Comparison of ENCODE assay signal across 9 cellular contexts in the genomic region with DNA sequence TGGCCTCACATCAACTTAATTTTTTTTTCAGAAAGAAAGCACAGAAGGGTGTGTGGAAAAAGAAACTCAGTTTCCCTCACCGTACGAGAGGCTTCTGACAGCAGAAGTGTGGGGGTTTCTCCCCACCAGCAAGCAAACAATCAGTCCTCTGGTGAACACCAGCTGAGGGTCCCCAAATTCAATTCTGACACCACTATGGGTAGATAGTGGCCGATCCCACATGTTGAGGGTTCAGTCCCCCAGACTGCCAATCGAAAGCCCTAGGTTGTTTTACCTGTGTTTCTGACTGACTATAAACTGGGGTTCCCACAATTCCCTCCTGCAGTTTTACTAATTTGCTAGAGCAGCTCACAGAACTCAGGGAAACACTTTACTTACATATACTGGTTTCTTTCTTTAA. TPM values are rescaled to one million over a fixed set of nuclear protein-coding genes. Genes with fewer than 3 reads are reported as not detected.
DNase-seq lines count a peak whose midpoint lies in the region; ATAC-seq, FAIRE-seq and TF ChIP-seq lines count a peak whose summit lies in the region.
"Had no signal": no experiment of that assay in that cellular context is flagged by ENCODE, and none has a peak within 500 bp of the region (broad histone marks: within the 10 kb centered on the region; RNA-seq: fewer than 3 reads in every experiment).

No MANE protein-coding gene starts in this region.

- no peak overlapping the region for H3K4ac ChIP-seq in mesenchymal stem cell (ENCODE audit: low read depth in 1 of 2, low read length in 2 of 2)

- 91% methylated on average over 4 of the region's 4 CpGs for WGBS in A549 (ENCODE audit: missing lambda C conversion rate)
- 75% methylated on average over 4 of the region's 4 CpGs for WGBS in mesenchymal stem cell
- WGBS in aorta, 2 donors: 54 to 55% methylated on average over 4 of the region's 4 CpGs

- peaks cover 10% of the 10 kb centered on the region for H3K36me3 Mint-ChIP-seq in Calu3 (ENCODE audit: insufficient read depth, unreplicated experiment)
- peaks cover 21% of the 10 kb centered on the region for H3K36me3 Mint-ChIP-seq in activated T-helper 2 cell treated with anti-CD3 and anti-CD28 coated beads, Interferon-gamma antibody, Interleukin-2, Interleukin-4, amounts not matched to agents 10 μg/mL and 5 μg/mL and 100 μg/mL, durations not matched to agents 14 hours and 24 hours and 36 hours (ENCODE audit: low read depth)

- no peak overlapping the region for H2AK5ac ChIP-seq in mesenchymal stem cell (ENCODE audit: low read length, severe bottlenecking)

- no peak for TF ChIP-seq CTCF in A549 (IDR thresholded peaks at IDR 0.05)
- no peak for TF ChIP-seq CTCF in Calu3 (IDR thresholded peaks at IDR 0.05; ENCODE audit: unreplicated experiment)

- H2AFZ ChIP-seq in mesenchymal stem cell (ENCODE audit: low read depth, low read length): no peak overlapping the region

- no peak overlapping the region for H2BK12ac ChIP-seq in mesenchymal stem cell (ENCODE audit: low read length in 2 of 2)

- no peak overlapping the region for H4K91ac ChIP-seq in mesenchymal stem cell (ENCODE audit: low read length)

- BruUV-seq in Calu3 (replicated peaks; lab: Mats Ljungman, UMichigan): no TSS peak

- no peak for TF ChIP-seq POLR2A in A549 (IDR thresholded peaks at IDR 0.05; ENCODE audit: low read length)

- CTCF ChIA-PET in A549 (lab: Yijun Ruan, JAX) (interaction anchor here (0.5 to 2.1 kb wide), 45 partner anchors 9 to 490 kb away, joined by 3 to 20 read pairs (median 3); a partner anchor contains a TSS), Calu3 (lab: Charles Lee) (interaction anchor here (0.7 to 1.7 kb wide), 5 partner anchors 49 to 113 kb away, joined by 3 to 8 read pairs (median 4); a partner anchor contains a TSS)

- H3K4me2 ChIP-seq in A549: peak overlapping the region; percentile 91; the same call in 2 of the 3 replicates
- H3K4me2 ChIP-seq in mesenchymal stem cell (ENCODE audit: low read length, poor library complexity, severe bottlenecking): no peak overlapping the region

- DNase-seq in A549 (ENCODE audit: low read depth in 1 of 2, low spot score in 1 of 2) (no peak), Calu3 (no peak), mesenchymal stem cell (no peak), D341Med (ENCODE audit: low spot score) (no peak), hypothalamus (lab: John Stamatoyannopoulos, UW) (no peak), aorta (no peak), OCI-M1 (lab: John Stamatoyannopoulos, UW) (no peak)
- DNase-seq in activated T-helper 2 cell treated with anti-CD3 and anti-CD28 coated beads, Interferon-gamma antibody, Interleukin-2, Interleukin-4, amounts not matched to agents 10 μg/mL and 5 μg/mL and 100 μg/mL, durations not matched to agents 14 hours and 24 hours and 36 hours (ENCODE audit: low spot score): no peak

- no peak overlapping the region for H3K27ac Mint-ChIP-seq in Calu3 (ENCODE audit: unreplicated experiment)
- no peak overlapping the region for H3K27ac Mint-ChIP-seq in activated T-helper 2 cell treated with anti-CD3 and anti-CD28 coated beads, Interferon-gamma antibody, Interleukin-2, Interleukin-4, amounts not matched to agents 10 μg/mL and 5 μg/mL and 100 μg/mL, durations not matched to agents 14 hours and 24 hours and 36 hours

- no peaks in the 10 kb centered on the region for H3K79me1 ChIP-seq in mesenchymal stem cell (replicated peaks; ENCODE audit: low read length, poor library complexity, severe bottlenecking)

- H2BK15ac ChIP-seq in mesenchymal stem cell (ENCODE audit: low read depth, poor library complexity, severe bottlenecking): no peak overlapping the region

- H2BK5ac ChIP-seq in mesenchymal stem cell (ENCODE audit: low read depth, low read length, poor library complexity, severe bottlenecking): no peak overlapping the region

- H3K27me3 Mint-ChIP-seq in Calu3 (ENCODE audit: unreplicated experiment): no peaks in the 10 kb centered on the region
- no peaks in the 10 kb centered on the region for H3K27me3 Mint-ChIP-seq in activated T-helper 2 cell treated with anti-CD3 and anti-CD28 coated beads, Interferon-gamma antibody, Interleukin-2, Interleukin-4, amounts not matched to agents 10 μg/mL and 5 μg/mL and 100 μg/mL, durations not matched to agents 14 hours and 24 hours and 36 hours (ENCODE audit: low read depth)

- H3K9me3 Mint-ChIP-seq in Calu3 (ENCODE audit: low read depth, unreplicated experiment): no peaks in the 10 kb centered on the region
- no peaks in the 10 kb centered on the region for H3K9me3 Mint-ChIP-seq in activated T-helper 2 cell treated with anti-CD3 and anti-CD28 coated beads, Interferon-gamma antibody, Interleukin-2, Interleukin-4, amounts not matched to agents 10 μg/mL and 5 μg/mL and 100 μg/mL, durations not matched to agents 14 hours and 24 hours and 36 hours

- ATAC-seq in A549: no peak
- no peak for ATAC-seq in aorta (ENCODE audit: low FRiP score)

- H3K27me3 ChIP-seq in mesenchymal stem cell (ENCODE audit: control insufficient read depth in 1 of 2, insufficient read depth in 1 of 2, low read length in 2 of 2) (no peaks in the 10 kb centered on the region), aorta (ENCODE audit: control insufficient read depth in 1 of 2, insufficient read depth in 2 of 2, low read length in 1 of 2) (no peaks in the 10 kb centered on the region)

- no peak overlapping the region for H3K14ac ChIP-seq in mesenchymal stem cell (ENCODE audit: low read length in 2 of 2)

- H3K4me3 Mint-ChIP-seq in Calu3 (ENCODE audit: low read depth, unreplicated experiment): peak overlapping the region; percentile 42
- H3K4me3 Mint-ChIP-seq in activated T-helper 2 cell treated with anti-CD3 and anti-CD28 coated beads, Interferon-gamma antibody, Interleukin-2, Interleukin-4, amounts not matched to agents 10 μg/mL and 5 μg/mL and 100 μg/mL, durations not matched to agents 14 hours and 24 hours and 36 hours (ENCODE audit: low read depth): peak overlapping the region; percentile 77

- H3K18ac ChIP-seq in mesenchymal stem cell (ENCODE audit: low read depth in 1 of 2, low read length in 2 of 2): no peak overlapping the region

- H3K9me3 ChIP-seq in A549 (no peaks in the 10 kb centered on the region), mesenchymal stem cell (ENCODE audit: control insufficient read depth, low read length) (no peaks in the 10 kb centered on the region), aorta (ENCODE audit: control insufficient read depth, low read length) (no peaks in the 10 kb centered on the region)

- FAIRE-seq in A549 (lab: Jason Lieb, UNC): no peak

- no peak overlapping the region for H3K27ac ChIP-seq in A549
- no peak overlapping the region for H3K27ac ChIP-seq in mesenchymal stem cell (ENCODE audit: low read length, poor library complexity, severe bottlenecking)
- H3K27ac ChIP-seq in aorta (ENCODE audit: low read depth in 1 of 2, low read length in 2 of 2): no peak overlapping the region

- H3K4me3 ChIP-seq in A549 (no peak overlapping the region; the same call in 2 of the 3 replicates), mesenchymal stem cell (ENCODE audit: insufficient read depth in 1 of 2, low read depth in 1 of 2, low read length in 2 of 2) (peak overlapping the region in 1 of 2 experiments; percentile 94), aorta (ENCODE audit: low read length in 2 of 2) (no peak overlapping the region)

- POLR2A ChIA-PET in A549 (lab: Yijun Ruan, JAX): interaction anchor here (0.7 to 1.0 kb wide), 3 partner anchors 55 to 311 kb away, joined by 3 read pairs; a partner anchor contains a TSS

- no peak overlapping the region for H3K23ac ChIP-seq in mesenchymal stem cell (ENCODE audit: low read length in 2 of 2)

- H3K36me3 ChIP-seq in mesenchymal stem cell (ENCODE audit: control insufficient read depth in 1 of 2, insufficient read depth in 2 of 2, low read depth in 1 of 2, low read length in 2 of 2) (peaks cover 0 to 39% of the 10 kb centered on the region in 2 experiments), aorta (ENCODE audit: control insufficient read depth in 1 of 2, insufficient read depth in 2 of 2, low read length in 1 of 2) (no peaks in the 10 kb centered on the region)

- H3K9ac ChIP-seq in mesenchymal stem cell (ENCODE audit: low read length): peak overlapping the region; percentile 94

- H4K8ac ChIP-seq in mesenchymal stem cell (ENCODE audit: low read length): no peak overlapping the region

- TF ChIP-seq RAD21 in A549 (conservative IDR thresholded peaks at IDR 0.05 in 1 of 2, IDR thresholded peaks at IDR 0.05 in 1 of 2): no peak

- H2BK120ac ChIP-seq in mesenchymal stem cell (ENCODE audit: low read depth, low read length): no peak overlapping the region

- H3K4me1 Mint-ChIP-seq in Calu3 (ENCODE audit: low read depth, unreplicated experiment): peaks cover 18% of the 10 kb centered on the region
- peaks cover 36% of the 10 kb centered on the region for H3K4me1 Mint-ChIP-seq in activated T-helper 2 cell treated with anti-CD3 and anti-CD28 coated beads, Interferon-gamma antibody, Interleukin-2, Interleukin-4, amounts not matched to agents 10 μg/mL and 5 μg/mL and 100 μg/mL, durations not matched to agents 14 hours and 24 hours and 36 hours (ENCODE audit: low read depth)

- no peak for TF ChIP-seq EP300 in A549 (IDR thresholded peaks at IDR 0.05)

- H3K4me1 ChIP-seq in A549 (peaks cover 22% of the 10 kb centered on the region; the same call in 1 of the 3 replicates), mesenchymal stem cell (ENCODE audit: control insufficient read depth, insufficient read depth, low read depth, low read length) (peaks cover 8% of the 10 kb centered on the region), aorta (ENCODE audit: control insufficient read depth in 1 of 2, insufficient read depth in 2 of 2, low read length in 2 of 2) (peaks cover 0 to 4% of the 10 kb centered on the region in 2 donors)

- intact Hi-C loops in Calu3 (cut with micrococcal nuclease; ENCODE audit: unreplicated experiment) (loop anchor here (5.0 kb wide), 1 partner anchor 57 kb away; a partner anchor contains a TSS), aorta (cut with DNase I) (loop anchor here in 1 of 2 donors (5.0 to 10.0 kb wide), 2 partner anchors 102 to 275 kb away; a partner anchor contains a TSS)
- intact Hi-C loops in activated T-helper 2 cell treated with anti-CD3 and anti-CD28 coated beads, Interferon-gamma antibody, Interleukin-2, Interleukin-4, amounts not matched to agents 10 μg/mL and 5 μg/mL and 100 μg/mL, durations not matched to agents 14 hours and 24 hours and 36 hours (cut with micrococcal nuclease): loop anchor here (2.0 to 10.0 kb wide), 3 partner anchors 57 to 275 kb away; a partner anchor contains a TSS

RNA-seq across cellular contexts. Expression of a gene that starts 2.1 kb away (rescaled TPM):
- polyA plus RNA-seq in A549 (2011; rRNA removed) (5.3 and 6.3 TPM in 2 replicates), A549 (2017; fragmentation: RNase III; extraction: RNeasy Plus Mini Kit Qiagen cat#74134 plus additional on column Dnase treatment) (8.2 to 12.3 TPM (median 8.8 TPM) in 3 replicates), aorta (100 to 1,000 TPM in 1 of 2 donors, 10 to 100 TPM in 1; 85.3 to 170 TPM)
- 6.7 and 8.0 TPM in 2 replicates for polyA plus RNA-seq in A549 (2012; cell fraction: cytosol; rRNA removed)
- polyA plus RNA-seq in A549 (2012; cell fraction: nucleus; rRNA removed): 5.1 and 6.5 TPM in 2 replicates
- polyA minus RNA-seq in A549 (2011; rRNA and poly(A)+ RNA removed): 4.8 and 5.5 TPM in 2 replicates
- total RNA-seq in Calu3 (2022) (426 and 1,520 TPM in 2 replicates), aorta (100 to 1,000 TPM; 116 to 143 TPM)
- total RNA-seq in activated T-helper 2 cell treated with anti-CD3 and anti-CD28 coated beads, Interferon-gamma antibody, Interleukin-2, Interleukin-4, amounts not matched to agents 10 μg/mL and 5 μg/mL and 100 μg/mL, durations not matched to agents 14 hours and 24 hours and 36 hours: 35.0 and 35.2 TPM in 2 replicates
- 52.5 TPM for polyA plus RNA-seq in mesenchymal stem cell (2013, experiment 1 of 2)
- 54.3 TPM for polyA plus RNA-seq in mesenchymal stem cell (2013, experiment 2 of 2)

RNA-seq across cellular contexts. Expression of a gene that starts 34.9 kb away (rescaled TPM):
- polyA plus RNA-seq in A549 (2011; rRNA removed): not detected in 2 replicates
- polyA plus RNA-seq in A549 (2012; cell fraction: cytosol; rRNA removed): not detected in 2 replicates
- polyA plus RNA-seq in A549 (2012; cell fraction: nucleus; rRNA removed): not detected in 2 replicates
- not detected in 3 replicates for polyA plus RNA-seq in A549 (2017; fragmentation: RNase III; extraction: RNeasy Plus Mini Kit Qiagen cat#74134 plus additional on column Dnase treatment)
- not detected in 2 replicates for polyA minus RNA-seq in A549 (2011; rRNA and poly(A)+ RNA removed)
- total RNA-seq in Calu3 (2022): not detected in 2 replicates
- total RNA-seq in activated T-helper 2 cell treated with anti-CD3 and anti-CD28 coated beads, Interferon-gamma antibody, Interleukin-2, Interleukin-4, amounts not matched to agents 10 μg/mL and 5 μg/mL and 100 μg/mL, durations not matched to agents 14 hours and 24 hours and 36 hours: 0.07 and 0.25 TPM in 2 replicates
- polyA plus RNA-seq in mesenchymal stem cell (2013, experiment 1 of 2): 0.04 TPM
- polyA plus RNA-seq in mesenchymal stem cell (2013, experiment 2 of 2): 0.03 TPM
- total RNA-seq in aorta: 10 to 100 TPM; 12.1 to 21.7 TPM
- polyA plus RNA-seq in aorta: 10 to 100 TPM in 1 of 2 donors, 1 to 10 TPM in 1; 2.8 to 12.1 TPM
- total RNA-seq: fibroblast of villous mesenchyme had no signal

RNA-seq across cellular contexts. Expression of a gene that starts 55.9 kb away (rescaled TPM):
- 6.5 and 7.0 TPM in 2 replicates for polyA plus RNA-seq in A549 (2011; rRNA removed)
- polyA plus RNA-seq in A549 (2012; cell fraction: cytosol; rRNA removed): 2.4 and 2.6 TPM in 2 replicates
- 1.6 TPM in 2 replicates for polyA plus RNA-seq in A549 (2012; cell fraction: nucleus; rRNA removed)
- 4.1 to 4.8 TPM (median 4.2 TPM) in 3 replicates for polyA plus RNA-seq in A549 (2017; fragmentation: RNase III; extraction: RNeasy Plus Mini Kit Qiagen cat#74134 plus additional on column Dnase treatment)
- 4.4 and 6.5 TPM in 2 replicates for polyA minus RNA-seq in A549 (2011; rRNA and poly(A)+ RNA removed)
- 10.7 and 11.5 TPM in 2 replicates for total RNA-seq in Calu3 (2022)
- total RNA-seq in activated T-helper 2 cell treated with anti-CD3 and anti-CD28 coated beads, Interferon-gamma antibody, Interleukin-2, Interleukin-4, amounts not matched to agents 10 μg/mL and 5 μg/mL and 100 μg/mL, durations not matched to agents 14 hours and 24 hours and 36 hours: 13.6 and 14.0 TPM in 2 replicates
- polyA plus RNA-seq in mesenchymal stem cell (2013, experiment 1 of 2): 10.4 TPM
- 10.1 TPM for polyA plus RNA-seq in mesenchymal stem cell (2013, experiment 2 of 2)
- total RNA-seq in aorta: 10 to 100 TPM; 14.4 to 18.9 TPM
- polyA plus RNA-seq in aorta: 1 to 10 TPM; 5.9 to 8.0 TPM

Comparison
In these comparisons a context has a peak if more than half of its experiments do, and no peak if none do; other contexts are left out.
1. RNA of a gene that starts 34.9 kb away (total RNA-seq): 12.1 to 21.7 TPM in aorta; 0.07 to 0.25 TPM in activated T-helper 2 cell treated with anti-CD3 and anti-CD28 coated beads, Interferon-gamma antibody, Interleukin-2, Interleukin-4, amounts not matched to agents 10 μg/mL and 5 μg/mL and 100 μg/mL, durations not matched to agents 14 hours and 24 hours and 36 hours and not detected in Calu3; every median in the first group is over 10 times any median in the second.